In the genomic region with DNA sequence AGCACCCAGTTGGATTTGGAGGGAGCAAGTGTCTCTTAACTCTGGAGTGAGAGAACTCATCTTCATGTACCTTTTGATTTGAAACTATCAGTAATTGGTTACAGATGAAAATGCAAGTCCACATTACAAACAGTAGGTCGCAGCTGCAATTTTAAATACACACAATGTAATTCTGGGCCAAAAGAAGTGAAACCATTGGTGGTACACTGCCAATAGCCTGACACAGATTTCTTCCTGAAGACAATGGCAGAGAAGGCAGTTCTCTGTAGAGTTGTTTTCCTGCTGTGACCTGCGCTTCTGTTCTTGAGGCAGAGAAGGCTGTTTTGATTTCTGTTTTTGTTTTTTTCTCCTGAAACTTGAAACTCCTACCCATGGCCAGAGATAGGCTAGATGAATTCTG, we compare ENCODE assay signal across 21 cellular contexts.
"Had no signal": no experiment of that assay in that cellular context is flagged by ENCODE, and none has a peak within 500 bp of the region (broad histone marks: within the 10 kb centered on the region; RNA-seq: fewer than 3 reads in every experiment).

No MANE protein-coding gene starts in this region.

- H3K9ac ChIP-seq: KMS-11 had no signal

- H3K27ac Mint-ChIP-seq: activated CD8-positive, alpha-beta T cell treated with anti-CD3 and anti-CD28 coated beads for 36 hours; activated naive CD4-positive, alpha-beta T cell treated with anti-CD3 and anti-CD28 coated beads, Interleukin-2, amount 50 U/mL, for 72 hours; activated naive CD8-positive, alpha-beta T cell treated with anti-CD3 and anti-CD28 coated beads, Interleukin-2, amount 50 U/mL, for 24 hours; activated T-cell treated with anti-CD3 and anti-CD28 coated beads, Interleukin-2, amount 50 U/mL, for 72 hours; brain; T-helper 1 cell treated with Interleukin-12 subunit alpha and Interleukin-12 subunit beta and Interleukin-4 antibody, amounts not matched to agents 30 μg/mL and 1 μg/mL, for 36 hours had no signal

- H3K9me3 Mint-ChIP-seq: activated naive CD4-positive, alpha-beta T cell treated with anti-CD3 and anti-CD28 coated beads, Interleukin-2, amount 50 U/mL, for 72 hours; activated naive CD8-positive, alpha-beta T cell treated with anti-CD3 and anti-CD28 coated beads, Interleukin-2, amount 50 U/mL, for 24 hours; activated T-cell treated with anti-CD3 and anti-CD28 coated beads, Interleukin-2, amount 50 U/mL, for 72 hours; brain; T-helper 1 cell treated with Interleukin-12 subunit alpha and Interleukin-12 subunit beta and Interleukin-4 antibody, amounts not matched to agents 30 μg/mL and 1 μg/mL, for 36 hours had no signal

- H3K4me3 Mint-ChIP-seq: activated CD8-positive, alpha-beta T cell treated with anti-CD3 and anti-CD28 coated beads for 36 hours; activated naive CD8-positive, alpha-beta T cell treated with anti-CD3 and anti-CD28 coated beads, Interleukin-2, amount 50 U/mL, for 24 hours; activated T-cell treated with anti-CD3 and anti-CD28 coated beads, Interleukin-2, amount 50 U/mL, for 72 hours; brain; T-helper 1 cell treated with Interleukin-12 subunit alpha and Interleukin-12 subunit beta and Interleukin-4 antibody, amounts not matched to agents 30 μg/mL and 1 μg/mL, for 36 hours had no signal

- H3K36me3 Mint-ChIP-seq: brain had no signal

- H3K27me3 Mint-ChIP-seq: activated CD8-positive, alpha-beta T cell treated with anti-CD3 and anti-CD28 coated beads for 36 hours; activated naive CD8-positive, alpha-beta T cell treated with anti-CD3 and anti-CD28 coated beads, Interleukin-2, amount 50 U/mL, for 24 hours; brain had no signal

- H3K4me1 Mint-ChIP-seq: brain had no signal

- ATAC-seq: activated CD4-positive, CD25-positive, alpha-beta regulatory T cell treated with anti-CD3 and anti-CD28 coated beads, Interleukin-2, amount 50 U/mL, for 24 hours; activated CD8-positive, alpha-beta T cell treated with anti-CD3 and anti-CD28 coated beads for 36 hours; activated naive CD4-positive, alpha-beta T cell treated with anti-CD3 and anti-CD28 coated beads, Interleukin-2, amount 50 U/mL, for 72 hours; activated naive CD8-positive, alpha-beta T cell treated with anti-CD3 and anti-CD28 coated beads, Interleukin-2, amount 50 U/mL, for 24 hours; activated T-cell treated with anti-CD3 and anti-CD28 coated beads, Interleukin-2, amount 50 U/mL, for 72 hours; PC-3 had no signal

- H3K27ac ChIP-seq: KMS-11 had no signal

- DNase-seq: activated CD4-positive, alpha-beta T cell treated with anti-CD3 and anti-CD28 coated beads for 4 hours; activated CD8-positive, alpha-beta memory T cell treated with anti-CD3 and anti-CD28 coated beads, Interleukin-2, amount 50 U/mL, for 4 hours; activated CD8-positive, alpha-beta T cell treated with anti-CD3 and anti-CD28 coated beads for 36 hours; activated naive CD4-positive, alpha-beta T cell; activated naive CD8-positive, alpha-beta T cell treated with anti-CD3 and anti-CD28 coated beads, Interleukin-2, amount 50 U/mL, for 24 hours; activated T-cell treated with anti-CD3 and anti-CD28 coated beads, Interleukin-2, amount 50 U/mL, for 72 hours; amniotic stem cell; NCI-H1092; NCI-H1417; NCI-H1930; NCI-H2171 treated with DMSO at 0.1 percent for 48 hours; NCI-H226; NCI-H526 treated with DMSO at 0.1 percent for 48 hours; NCI-H82; PC-3; SHP77 treated with DMSO at 0.1 percent for 48 hours had no signal

- H3K4me2 ChIP-seq: KMS-11 had no signal
